Comparison of ENCODE assay signal across 9 cellular contexts in genomic region chr20:31823360-31824124, GRCh38. TPM values are rescaled to one million over a fixed set of nuclear protein-coding genes. Genes with fewer than 3 reads are reported as not detected.
DNase-seq lines count a peak whose midpoint lies in the region; ATAC-seq and TF ChIP-seq lines count a peak whose summit lies in the region.
"Had no signal": no experiment of that assay in that cellular context is flagged by ENCODE, and none has a peak within 500 bp of the region (broad histone marks: within the 10 kb centered on the region; RNA-seq: fewer than 3 reads in every experiment).

No MANE protein-coding gene starts in this region.

- 27% methylated on average over 5 of the region's 14 CpGs for WGBS in right lobe of liver (ENCODE audit: insufficient coverage, low coverage, low lambda C conversion rate, missing lambda C conversion rate)

- no peak overlapping the region for H3K27ac ChIP-seq in right lobe of liver
- H3K27ac ChIP-seq: prostate gland had no signal

- intact Hi-C loops in right lobe of liver (cut with DNase I), result loop anchor here in 1 of 2 donors (5.0 kb wide), 1 partner anchor 204 kb away; no protein-coding TSS in a partner anchor

- peak; percentile 67 for DNase-seq in H7
- DNase-seq in UCSD-AML1 (lab: John Stamatoyannopoulos, UW; ENCODE audit: unreplicated experiment), result peak; percentile 46
- no peak for DNase-seq in right lobe of liver
- no peak for DNase-seq in activated T-cell treated with anti-CD3 and anti-CD28 coated beads, Interleukin-2, amount 50 U/mL, for 48 hours
- no peak for DNase-seq in LoVo (ENCODE audit: low spot score)

- TF ChIP-seq POLR2A in right lobe of liver (IDR thresholded peaks at IDR 0.05), result no peak

- TF ChIP-seq CTCF in right lobe of liver (IDR thresholded peaks at IDR 0.05), result no peak

- H3K4me3 ChIP-seq in H7 (ENCODE audit: insufficient read depth, low read depth, low read length), result no peak overlapping the region
- no peak overlapping the region for H3K4me3 ChIP-seq in right lobe of liver
- H3K4me3 ChIP-seq: prostate gland had no signal

- no peaks in the 10 kb centered on the region for H3K36me3 ChIP-seq in H7 (replicated peaks; ENCODE audit: control insufficient read depth, insufficient read depth, low read length)
- no peaks in the 10 kb centered on the region for H3K36me3 ChIP-seq in right lobe of liver
- H3K36me3 ChIP-seq: BE2C, prostate gland had no signal

- ATAC-seq in right lobe of liver, result peak in 3 of 4 donors; percentile 20 to 50 (median 33)
- ATAC-seq in GM18861 (IDR thresholded peaks at IDR 0.05; ENCODE audit: unreplicated experiment), result no peak

- H3K27me3 ChIP-seq in H7 (ENCODE audit: control insufficient read depth, insufficient read depth, low read length) (no peaks in the 10 kb centered on the region), right lobe of liver (no peaks in the 10 kb centered on the region)
- H3K27me3 ChIP-seq: BE2C had no signal

- no peaks in the 10 kb centered on the region for H3K9me3 ChIP-seq in right lobe of liver
- H3K9me3 ChIP-seq: BE2C, prostate gland had no signal

- peaks cover 0 to 3% (median 0%) of the 10 kb centered on the region in 4 donors for H3K4me1 ChIP-seq in right lobe of liver
- H3K4me1 ChIP-seq: BE2C, prostate gland had no signal

RNA-seq across cellular contexts. Expression of gene MYLK2, which starts 4.4 kb away (rescaled TPM):
- total RNA-seq in H7 (2014; rRNA removed; shearing (Covaris generic)), result 0.21 TPM in 1 of 2 replicates, not detected in the other
- not detected for total RNA-seq in right lobe of liver

RNA-seq across cellular contexts. Expression of gene FOXS1, which starts 21.9 kb away (rescaled TPM):
- total RNA-seq in H7 (2014; rRNA removed; shearing (Covaris generic)), result 0.38 TPM in 1 of 2 replicates, not detected in the other
- under 1 TPM in 2 of 6 experiments, not detected in 4; 0.15 to 0.31 TPM for total RNA-seq in right lobe of liver
- total RNA-seq: OCI-LY7 had no signal

RNA-seq across cellular contexts. Expression of gene DUSP15, which starts 46.8 kb away (rescaled TPM):
- 1.5 and 2.5 TPM in 2 replicates for total RNA-seq in H7 (2014; rRNA removed; shearing (Covaris generic))
- 1 to 10 TPM in 1 of 6 experiments, under 1 TPM in 2, not detected in 3; 0.22 to 1.1 (median 0.42) TPM for total RNA-seq in right lobe of liver

RNA-seq across cellular contexts. Expression of gene TTLL9, which starts 46.9 kb away (rescaled TPM):
- 0.14 TPM in 1 of 2 replicates, not detected in the other for total RNA-seq in H7 (2014; rRNA removed; shearing (Covaris generic))
- total RNA-seq in right lobe of liver, result not detected
- total RNA-seq: OCI-LY7 had no signal

Comparison
In these comparisons a context has a peak if more than half of its experiments do, and no peak if none do; other contexts are left out.
1. DNase-seq: peak in H7 (single experiment) and UCSD-AML1 (single experiment); none in right lobe of liver (0 of 3), activated T-cell treated with anti-CD3 and anti-CD28 coated beads, Interleukin-2, amount 50 U/mL, for 48 hours (0 of 2) and LoVo (single experiment).